Comparison of ENCODE assay signal across 13 cellular contexts in genomic region chr2:16649353-16650286, GRCh38. TPM values are rescaled to one million over a fixed set of nuclear protein-coding genes. Genes with fewer than 3 reads are reported as not detected.
DNase-seq lines count a peak whose midpoint lies in the region; ATAC-seq and TF ChIP-seq lines count a peak whose summit lies in the region.
"Had no signal": no experiment of that assay in that cellular context is flagged by ENCODE, and none has a peak within 500 bp of the region (broad histone marks: within the 10 kb centered on the region; RNA-seq: fewer than 3 reads in every experiment).

No MANE protein-coding gene starts in this region.

- in situ Hi-C loops in brain microvascular endothelial cell (cut with HindIII; ENCODE audit: low pct_ligation_motif_present, low sequenced_read_pairs) (no loop called here), GM13977 (cut with MboI; ENCODE audit: low pct_unique_long_range_greater_than_20kb, low sequenced_read_pairs, unreplicated experiment) (no loop called here)

- H3K27me3 ChIP-seq in breast epithelium (no peaks in the 10 kb centered on the region), brain microvascular endothelial cell (replicated peaks) (no peaks in the 10 kb centered on the region)
- H3K27me3 ChIP-seq in naive thymus-derived CD4-positive, alpha-beta T cell (ENCODE audit: control insufficient read depth in 2 of 2, insufficient read depth in 2 of 2, low read length in 2 of 2), result no peaks in the 10 kb centered on the region

- no peaks in the 10 kb centered on the region for H3K27me3 Mint-ChIP-seq in MCF 10A (ENCODE audit: insufficient read depth, unreplicated experiment)
- H3K27me3 Mint-ChIP-seq in naive thymus-derived CD4-positive, alpha-beta T cell, result peaks cover 0 to 4% (median 0%) of the 10 kb centered on the region in 5 donors
- H3K27me3 Mint-ChIP-seq: stimulated activated naive CD8-positive, alpha-beta T cell treated with anti-CD3 and anti-CD28 coated beads, Interleukin-15, Interleukin-2, amounts not matched to agents 100 ng/mL and 50 ng/mL, for 24 hours had no signal

- no TSS peak for BruUV-seq in MCF 10A (replicated peaks; lab: Mats Ljungman, UMichigan)

- H3K4me3 Mint-ChIP-seq in MCF 10A (ENCODE audit: unreplicated experiment), result no peak overlapping the region
- no peak overlapping the region for H3K4me3 Mint-ChIP-seq in naive thymus-derived CD4-positive, alpha-beta T cell
- H3K4me3 Mint-ChIP-seq: stimulated activated naive CD8-positive, alpha-beta T cell treated with anti-CD3 and anti-CD28 coated beads, Interleukin-15, Interleukin-2, amounts not matched to agents 100 ng/mL and 50 ng/mL, for 24 hours had no signal

- H3K4me1 ChIP-seq in breast epithelium, result peaks cover 23 to 32% of the 10 kb centered on the region in 2 donors
- H3K4me1 ChIP-seq in naive thymus-derived CD4-positive, alpha-beta T cell (ENCODE audit: control insufficient read depth in 2 of 2, insufficient read depth in 2 of 2, low read length in 2 of 2), result no peaks in the 10 kb centered on the region

- DNase-seq in breast epithelium (ENCODE audit: low spot score in 2 of 2) (no peak), MCF 10A (ENCODE audit: unreplicated experiment) (no peak), brain microvascular endothelial cell (no peak), T-helper 1 cell (no peak), foreskin fibroblast (no peak), kidney tubule cell (ENCODE audit: low spot score) (no peak), GM13977 (ENCODE audit: low spot score) (no peak)
- no peak for DNase-seq in naive thymus-derived CD4-positive, alpha-beta T cell
- DNase-seq: cortex of kidney; NCI-H2081 treated with DMSO at 0.1 percent for 48 hours; PC-3; stimulated activated CD4-positive, alpha-beta T cell treated with anti-CD3 and anti-CD28 coated beads, Interleukin-15, amount 100 ng/mL, for 24 hours had no signal

- TF ChIP-seq CTCF in breast epithelium (IDR thresholded peaks at IDR 0.05) (no peak), MCF 10A (IDR thresholded peaks at IDR 0.05; ENCODE audit: unreplicated experiment) (no peak), brain microvascular endothelial cell (IDR thresholded peaks at IDR 0.05; ENCODE audit: low read depth, low read length, missing control alignments) (no peak), foreskin fibroblast (IDR thresholded peaks at IDR 0.05; ENCODE audit: low read depth, low read length) (no peak), GM13977 (IDR thresholded peaks at IDR 0.05; ENCODE audit: extremely low read depth, insufficient read depth, missing control alignments) (no peak)

- no peaks in the 10 kb centered on the region for H3K9me3 Mint-ChIP-seq in MCF 10A (ENCODE audit: unreplicated experiment)
- no peaks in the 10 kb centered on the region for H3K9me3 Mint-ChIP-seq in naive thymus-derived CD4-positive, alpha-beta T cell
- H3K9me3 Mint-ChIP-seq: stimulated activated naive CD8-positive, alpha-beta T cell treated with anti-CD3 and anti-CD28 coated beads, Interleukin-15, Interleukin-2, amounts not matched to agents 100 ng/mL and 50 ng/mL, for 24 hours had no signal

- H3K27ac ChIP-seq in breast epithelium (peak overlapping the region; percentile 77 to 92), brain microvascular endothelial cell (peak overlapping the region; percentile 82)
- no peak overlapping the region for H3K27ac ChIP-seq in naive thymus-derived CD4-positive, alpha-beta T cell (ENCODE audit: low read depth, low read length)

- CTCF ChIA-PET in MCF 10A (lab: Yijun Ruan, JAX), result interaction anchor here (0.8 to 5.2 kb wide), 4 partner anchors 35 to 108 kb away, joined by 3 to 30 read pairs (median 8); no protein-coding TSS in a partner anchor
- CTCF ChIA-PET in naive thymus-derived CD4-positive, alpha-beta T cell (lab: Charles Lee), result no interaction called here

- peaks cover 31% of the 10 kb centered on the region for H3K4me1 Mint-ChIP-seq in MCF 10A (ENCODE audit: insufficient read depth, unreplicated experiment)
- peaks cover 0 to 25% (median 0%) of the 10 kb centered on the region in 7 donors for H3K4me1 Mint-ChIP-seq in naive thymus-derived CD4-positive, alpha-beta T cell

- no peaks in the 10 kb centered on the region for H3K36me3 Mint-ChIP-seq in MCF 10A (ENCODE audit: insufficient read depth, unreplicated experiment)
- no peaks in the 10 kb centered on the region for H3K36me3 Mint-ChIP-seq in naive thymus-derived CD4-positive, alpha-beta T cell

- H3K36me3 ChIP-seq in breast epithelium (no peaks in the 10 kb centered on the region), brain microvascular endothelial cell (replicated peaks) (no peaks in the 10 kb centered on the region)
- H3K36me3 ChIP-seq in naive thymus-derived CD4-positive, alpha-beta T cell (ENCODE audit: control insufficient read depth in 2 of 3, insufficient read depth in 3 of 3, low read length in 3 of 3), result no peaks in the 10 kb centered on the region

- ATAC-seq in naive thymus-derived CD4-positive, alpha-beta T cell, result peak; percentile 14
- ATAC-seq: PC-3 had no signal

- no peaks in the 10 kb centered on the region for H3K9me3 ChIP-seq in breast epithelium
- no peaks in the 10 kb centered on the region for H3K9me3 ChIP-seq in naive thymus-derived CD4-positive, alpha-beta T cell (ENCODE audit: control insufficient read depth in 2 of 3, low read length in 3 of 3)

- POLR2A ChIA-PET in MCF 10A (lab: Yijun Ruan, JAX), result interaction anchor here (0.7 to 1.6 kb wide), 4 partner anchors 10 to 1088 kb away, joined by 3 to 9 read pairs (median 4); no protein-coding TSS in a partner anchor
- POLR2A ChIA-PET in naive thymus-derived CD4-positive, alpha-beta T cell (lab: Charles Lee), result no interaction called here

- intact Hi-C loops in breast epithelium (cut with DNase I; ENCODE audit: low total_unique reads) (no loop called here), MCF 10A (cut with micrococcal nuclease) (loop anchor here (5.0 kb wide), 1 partner anchor 1398 kb away; no protein-coding TSS in a partner anchor)
- intact Hi-C loops in naive thymus-derived CD4-positive, alpha-beta T cell (cut with micrococcal nuclease), result no loop called here

- peak overlapping the region in 1 of 3 donors; percentile 57 for H3K4me3 ChIP-seq in breast epithelium
- no peak overlapping the region for H3K4me3 ChIP-seq in brain microvascular endothelial cell (ENCODE audit: low read depth, low read length)
- H3K4me3 ChIP-seq in naive thymus-derived CD4-positive, alpha-beta T cell (ENCODE audit: low read length), result no peak overlapping the region
- no peak overlapping the region for H3K4me3 ChIP-seq in foreskin fibroblast (ENCODE audit: low read depth in 1 of 2, low read length in 2 of 2)

- no peak for TF ChIP-seq POLR2A in breast epithelium (IDR thresholded peaks at IDR 0.05)

- H3K27ac Mint-ChIP-seq in MCF 10A (ENCODE audit: low read depth, unreplicated experiment), result no peak overlapping the region
- no peak overlapping the region for H3K27ac Mint-ChIP-seq in naive thymus-derived CD4-positive, alpha-beta T cell

RNA-seq across cellular contexts. Expression of gene CYRIA, which starts 16.0 kb away (rescaled TPM):
- total RNA-seq in breast epithelium, result 10 to 100 TPM; 12.5 to 18.7 (median 17.7) TPM
- total RNA-seq in MCF 10A (2022), result 0.35 and 1.2 TPM in 2 replicates
- 10 to 100 TPM in 1 of 5 experiments, 1 to 10 TPM in 2, under 1 TPM in 2; 0.16 to 48.7 (median 1.1) TPM for total RNA-seq in naive thymus-derived CD4-positive, alpha-beta T cell
- 1 to 10 TPM in 1 of 2 donors, under 1 TPM in 1; 0.70 to 1.6 TPM for polyA plus RNA-seq in naive thymus-derived CD4-positive, alpha-beta T cell
